In the genomic region with DNA sequence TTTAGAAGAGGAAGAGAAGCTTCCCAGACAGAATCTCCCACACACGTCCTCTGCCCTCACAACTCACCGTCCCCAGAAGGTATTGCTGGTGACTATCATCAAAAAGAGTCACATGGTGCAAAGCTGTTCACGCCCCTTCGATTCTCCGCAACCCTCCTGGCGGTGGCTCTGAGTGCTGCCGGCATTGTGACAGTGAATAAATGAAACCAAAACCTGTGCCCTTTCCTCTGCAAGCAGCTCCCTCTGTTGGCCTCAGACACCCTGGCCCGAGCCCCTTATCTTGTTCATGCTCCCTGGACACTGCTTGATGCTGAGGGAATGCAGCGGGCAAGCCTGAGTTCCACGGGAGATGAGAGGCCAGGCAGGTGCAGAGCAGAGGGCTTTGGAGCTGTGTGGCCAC, we compare ENCODE assay signal across 9 cellular contexts.
A peak's percentile ranks its signal among the peaks of the same experiment; 100 is the strongest.
DNase-seq lines count a peak whose midpoint lies in the region; ATAC-seq and TF ChIP-seq lines count a peak whose summit lies in the region.
"Had no signal": no experiment of that assay in that cellular context is flagged by ENCODE, and none has a peak within 500 bp of the region (broad histone marks: within the 10 kb centered on the region; RNA-seq: fewer than 3 reads in every experiment).

No MANE protein-coding gene starts in this region.

- H3K4me2 ChIP-seq in GM23338: no peak overlapping the region

- no peaks in the 10 kb centered on the region for H3K36me3 ChIP-seq in GM23338 (ENCODE audit: insufficient read depth)

- H4K20me1 ChIP-seq in GM23338 (replicated peaks; ENCODE audit: insufficient read depth): no peaks in the 10 kb centered on the region

- peaks cover 8% of the 10 kb centered on the region for H3K4me1 Mint-ChIP-seq in GM23338
- H3K4me1 Mint-ChIP-seq in activated CD4-positive, alpha-beta T cell treated with anti-CD3 and anti-CD28 coated beads, Interleukin-2, amount 10 ng/mL, durations not matched to agents 24 days and 14 days: no peaks in the 10 kb centered on the region
- peaks cover 14% of the 10 kb centered on the region for H3K4me1 Mint-ChIP-seq in central memory CD8-positive, alpha-beta T cell

- no peaks in the 10 kb centered on the region for H3K9me2 ChIP-seq in GM23338 (ENCODE audit: insufficient read depth)

- H3K27me3 ChIP-seq in GM23338 (ENCODE audit: insufficient read depth) (no peaks in the 10 kb centered on the region), dorsolateral prefrontal cortex (peaks cover 0 to 14% (median 0%) of the 10 kb centered on the region in 45 donors)

- ATAC-seq in GM23338 (peak; percentile 94), HG03469 (IDR thresholded peaks at IDR 0.05; ENCODE audit: unreplicated experiment) (no peak), left ventricle myocardium superior (no peak)
- no peak for ATAC-seq in central memory CD8-positive, alpha-beta T cell (replicated peaks; ENCODE audit: extremely low read depth, poor library complexity, severe bottlenecking)

- peaks cover 7% of the 10 kb centered on the region for H3K27me3 Mint-ChIP-seq in GM23338 (ENCODE audit: insufficient read depth, low read depth, poor library complexity)
- no peaks in the 10 kb centered on the region for H3K27me3 Mint-ChIP-seq in activated CD4-positive, alpha-beta T cell treated with anti-CD3 and anti-CD28 coated beads, Interleukin-2, amount 10 ng/mL, durations not matched to agents 24 days and 14 days
- H3K27me3 Mint-ChIP-seq in central memory CD8-positive, alpha-beta T cell: peaks cover 41% of the 10 kb centered on the region

- no peaks in the 10 kb centered on the region for H3F3A ChIP-seq in GM23338 (replicated peaks; ENCODE audit: low read depth)

- TF ChIP-seq CTCF in GM23338 (conservative IDR thresholded peaks at IDR 0.05; ENCODE audit: low read depth in 2 of 2) (no peak), dorsolateral prefrontal cortex (IDR thresholded peaks at IDR 0.05 in 54 of 56, conservative IDR thresholded peaks at IDR 0.05 in 2 of 56; ENCODE audit: low read depth in 1 of 56, partially characterized antibody in 56 of 56) (no peak)

- H3K4me3 ChIP-seq in GM23338 (no peak overlapping the region), dorsolateral prefrontal cortex (no peak overlapping the region)

- H3K27ac ChIP-seq in GM23338 (ENCODE audit: low read depth): no peak overlapping the region
- no peak overlapping the region for H3K27ac ChIP-seq in dorsolateral prefrontal cortex

- DNase-seq in GM23338 (ENCODE audit: low spot score): no peak
- DNase-seq in activated CD4-positive, alpha-beta T cell treated with anti-CD3 and anti-CD28 coated beads, Interleukin-2, amount 10 ng/mL, durations not matched to agents 24 days and 14 days: peak; percentile 77
- peak; percentile 21 to 32 for DNase-seq in central memory CD8-positive, alpha-beta T cell (ENCODE audit: low spot score in 2 of 2)
- DNase-seq in stimulated activated CD4-positive, alpha-beta T cell treated with anti-CD3 and anti-CD28 coated beads, Interleukin-2, amount 100 ng/mL, for 24 hours: peak; percentile 32 to 45
- no peak for DNase-seq in A172 (ENCODE audit: low spot score)
- DNase-seq in left ventricle myocardium superior: no peak
- DNase-seq in dorsolateral prefrontal cortex: no peak

- intact Hi-C loops in activated CD4-positive, alpha-beta T cell treated with anti-CD3 and anti-CD28 coated beads, Interleukin-2, amount 10 ng/mL, durations not matched to agents 24 days and 14 days (cut with micrococcal nuclease): no loop called here
- intact Hi-C loops in left ventricle myocardium superior (cut with micrococcal nuclease) (no loop called here), dorsolateral prefrontal cortex (cut with DNase I) (no loop called here)

- H3K9me3 Mint-ChIP-seq in GM23338: no peaks in the 10 kb centered on the region
- H3K9me3 Mint-ChIP-seq in activated CD4-positive, alpha-beta T cell treated with anti-CD3 and anti-CD28 coated beads, Interleukin-2, amount 10 ng/mL, durations not matched to agents 24 days and 14 days: no peaks in the 10 kb centered on the region
- H3K9me3 Mint-ChIP-seq in central memory CD8-positive, alpha-beta T cell: no peaks in the 10 kb centered on the region
- H3K9me3 Mint-ChIP-seq: mesothelial cell of epicardium had no signal

- H3K4me1 ChIP-seq in GM23338 (ENCODE audit: insufficient read depth): no peaks in the 10 kb centered on the region

- H3K27ac Mint-ChIP-seq in GM23338: no peak overlapping the region
- H3K27ac Mint-ChIP-seq in activated CD4-positive, alpha-beta T cell treated with anti-CD3 and anti-CD28 coated beads, Interleukin-2, amount 10 ng/mL, durations not matched to agents 24 days and 14 days: no peak overlapping the region
- no peak overlapping the region for H3K27ac Mint-ChIP-seq in central memory CD8-positive, alpha-beta T cell (ENCODE audit: low read depth)
- H3K27ac Mint-ChIP-seq: mesothelial cell of epicardium had no signal

- no peak overlapping the region for H3K4me3 Mint-ChIP-seq in GM23338
- no peak overlapping the region for H3K4me3 Mint-ChIP-seq in activated CD4-positive, alpha-beta T cell treated with anti-CD3 and anti-CD28 coated beads, Interleukin-2, amount 10 ng/mL, durations not matched to agents 24 days and 14 days
- no peak overlapping the region for H3K4me3 Mint-ChIP-seq in central memory CD8-positive, alpha-beta T cell
- H3K4me3 Mint-ChIP-seq: mesothelial cell of epicardium had no signal

- H3K36me3 Mint-ChIP-seq in GM23338 (ENCODE audit: low read depth): no peaks in the 10 kb centered on the region; the same call in 2 of the 3 replicates
- no peaks in the 10 kb centered on the region for H3K36me3 Mint-ChIP-seq in activated CD4-positive, alpha-beta T cell treated with anti-CD3 and anti-CD28 coated beads, Interleukin-2, amount 10 ng/mL, durations not matched to agents 24 days and 14 days (ENCODE audit: low read depth)
- H3K36me3 Mint-ChIP-seq in central memory CD8-positive, alpha-beta T cell (ENCODE audit: insufficient read depth): no peaks in the 10 kb centered on the region
- H3K36me3 Mint-ChIP-seq: mesothelial cell of epicardium had no signal

- H2AFZ ChIP-seq in GM23338: no peak overlapping the region

- H3K79me2 ChIP-seq in GM23338 (replicated peaks; ENCODE audit: insufficient read depth): no peaks in the 10 kb centered on the region

TF ChIP-seq in GM23338, 12 proteins besides CTCF, POLR2A, EP300 and RAD21 (continues in another document):
- TF ChIP-seq ZNF331 (CRISPR knock-in tag; IDR thresholded peaks at IDR 0.05; ENCODE audit: low read depth) (no peak), NANOG (IDR thresholded peaks at IDR 0.05; ENCODE audit: borderline replicate concordance) (no peak)
- TF ChIP-seq, protein P1, sequence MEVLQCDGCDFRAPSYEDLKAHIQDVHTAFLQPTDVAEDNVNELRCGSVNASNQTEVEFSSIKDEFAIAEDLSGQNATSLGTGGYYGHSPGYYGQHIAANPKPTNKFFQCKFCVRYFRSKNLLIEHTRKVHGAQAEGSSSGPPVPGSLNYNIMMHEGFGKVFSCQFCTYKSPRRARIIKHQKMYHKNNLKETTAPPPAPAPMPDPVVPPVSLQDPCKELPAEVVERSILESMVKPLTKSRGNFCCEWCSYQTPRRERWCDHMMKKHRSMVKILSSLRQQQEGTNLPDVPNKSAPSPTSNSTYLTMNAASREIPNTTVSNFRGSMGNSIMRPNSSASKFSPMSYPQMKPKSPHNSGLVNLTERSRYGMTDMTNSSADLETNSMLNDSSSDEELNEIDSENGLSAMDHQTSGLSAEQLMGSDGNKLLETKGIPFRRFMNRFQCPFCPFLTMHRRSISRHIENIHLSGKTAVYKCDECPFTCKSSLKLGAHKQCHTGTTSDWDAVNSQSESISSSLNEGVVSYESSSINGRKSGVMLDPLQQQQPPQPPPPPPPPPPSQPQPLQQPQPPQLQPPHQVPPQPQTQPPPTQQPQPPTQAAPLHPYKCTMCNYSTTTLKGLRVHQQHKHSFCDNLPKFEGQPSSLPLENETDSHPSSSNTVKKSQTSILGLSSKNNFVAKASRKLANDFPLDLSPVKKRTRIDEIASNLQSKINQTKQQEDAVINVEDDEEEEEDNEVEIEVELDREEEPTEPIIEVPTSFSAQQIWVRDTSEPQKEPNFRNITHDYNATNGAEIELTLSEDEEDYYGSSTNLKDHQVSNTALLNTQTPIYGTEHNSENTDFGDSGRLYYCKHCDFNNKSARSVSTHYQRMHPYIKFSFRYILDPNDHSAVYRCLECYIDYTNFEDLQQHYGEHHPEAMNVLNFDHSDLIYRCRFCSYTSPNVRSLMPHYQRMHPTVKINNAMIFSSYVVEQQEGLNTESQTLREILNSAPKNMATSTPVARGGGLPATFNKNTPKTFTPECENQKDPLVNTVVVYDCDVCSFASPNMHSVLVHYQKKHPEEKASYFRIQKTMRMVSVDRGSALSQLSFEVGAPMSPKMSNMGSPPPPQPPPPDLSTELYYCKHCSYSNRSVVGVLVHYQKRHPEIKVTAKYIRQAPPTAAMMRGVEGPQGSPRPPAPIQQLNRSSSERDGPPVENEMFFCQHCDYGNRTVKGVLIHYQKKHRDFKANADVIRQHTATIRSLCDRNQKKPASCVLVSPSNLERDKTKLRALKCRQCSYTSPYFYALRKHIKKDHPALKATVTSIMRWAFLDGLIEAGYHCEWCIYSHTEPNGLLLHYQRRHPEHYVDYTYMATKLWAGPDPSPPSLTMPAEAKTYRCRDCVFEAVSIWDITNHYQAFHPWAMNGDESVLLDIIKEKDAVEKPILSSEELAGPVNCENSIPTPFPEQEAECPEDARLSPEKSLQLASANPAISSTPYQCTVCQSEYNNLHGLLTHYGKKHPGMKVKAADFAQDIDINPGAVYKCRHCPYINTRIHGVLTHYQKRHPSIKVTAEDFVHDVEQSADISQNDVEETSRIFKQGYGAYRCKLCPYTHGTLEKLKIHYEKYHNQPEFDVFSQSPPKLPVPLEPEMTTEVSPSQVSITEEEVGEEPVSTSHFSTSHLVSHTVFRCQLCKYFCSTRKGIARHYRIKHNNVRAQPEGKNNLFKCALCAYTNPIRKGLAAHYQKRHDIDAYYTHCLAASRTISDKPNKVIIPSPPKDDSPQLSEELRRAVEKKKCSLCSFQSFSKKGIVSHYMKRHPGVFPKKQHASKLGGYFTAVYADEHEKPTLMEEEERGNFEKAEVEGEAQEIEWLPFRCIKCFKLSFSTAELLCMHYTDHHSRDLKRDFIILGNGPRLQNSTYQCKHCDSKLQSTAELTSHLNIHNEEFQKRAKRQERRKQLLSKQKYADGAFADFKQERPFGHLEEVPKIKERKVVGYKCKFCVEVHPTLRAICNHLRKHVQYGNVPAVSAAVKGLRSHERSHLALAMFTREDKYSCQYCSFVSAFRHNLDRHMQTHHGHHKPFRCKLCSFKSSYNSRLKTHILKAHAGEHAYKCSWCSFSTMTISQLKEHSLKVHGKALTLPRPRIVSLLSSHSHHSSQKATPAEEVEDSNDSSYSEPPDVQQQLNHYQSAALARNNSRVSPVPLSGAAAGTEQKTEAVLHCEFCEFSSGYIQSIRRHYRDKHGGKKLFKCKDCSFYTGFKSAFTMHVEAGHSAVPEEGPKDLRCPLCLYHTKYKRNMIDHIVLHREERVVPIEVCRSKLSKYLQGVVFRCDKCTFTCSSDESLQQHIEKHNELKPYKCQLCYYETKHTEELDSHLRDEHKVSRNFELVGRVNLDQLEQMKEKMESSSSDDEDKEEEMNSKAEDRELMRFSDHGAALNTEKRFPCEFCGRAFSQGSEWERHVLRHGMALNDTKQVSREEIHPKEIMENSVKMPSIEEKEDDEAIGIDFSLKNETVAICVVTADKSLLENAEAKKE (CRISPR knock-in tag; IDR thresholded peaks at IDR 0.05): no peak

Comparison
In these comparisons a context has a peak if more than half of its experiments do, and no peak if none do; other contexts are left out.
1. DNase-seq: peak in activated CD4-positive, alpha-beta T cell treated with anti-CD3 and anti-CD28 coated beads, Interleukin-2, amount 10 ng/mL, durations not matched to agents 24 days and 14 days (single experiment), central memory CD8-positive, alpha-beta T cell (2 of 2) and stimulated activated CD4-positive, alpha-beta T cell treated with anti-CD3 and anti-CD28 coated beads, Interleukin-2, amount 100 ng/mL, for 24 hours (2 of 2); none in GM23338 (single experiment), A172 (single experiment), left ventricle myocardium superior (single experiment) and dorsolateral prefrontal cortex (0 of 10).